Comparison of ENCODE assay signal across 8 cellular contexts in the genomic region with DNA sequence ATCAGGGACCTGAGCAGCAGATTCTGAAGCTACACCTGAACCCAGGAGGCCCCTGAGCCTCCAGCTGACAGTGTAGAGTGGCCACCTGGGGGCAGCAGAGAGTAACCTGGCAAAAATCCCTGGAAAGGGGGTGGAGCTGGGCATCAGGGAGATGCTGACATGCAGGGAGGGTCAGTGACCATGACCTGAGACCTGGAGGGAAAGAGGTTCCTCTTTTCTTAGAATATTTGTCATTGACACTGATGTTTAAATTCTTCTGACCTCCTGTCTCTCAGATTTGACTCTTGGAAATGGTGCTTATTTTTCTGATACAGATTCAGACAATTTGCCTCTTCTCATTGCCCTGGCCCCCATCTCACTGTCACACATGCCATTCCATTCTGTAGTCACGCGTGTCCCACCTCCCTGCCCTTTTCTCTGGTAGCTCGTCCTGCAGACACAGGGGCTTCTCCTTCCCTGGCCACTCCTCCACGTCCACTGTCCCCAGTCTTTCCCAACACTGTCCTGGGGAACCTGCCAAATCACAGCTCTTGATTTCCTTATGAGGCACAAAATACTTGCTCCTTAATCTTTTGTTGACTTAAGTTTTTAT.
DNase-seq lines count a peak whose midpoint lies in the region; ATAC-seq, FAIRE-seq and TF ChIP-seq lines count a peak whose summit lies in the region.

No MANE protein-coding gene starts in this region.

- peak; percentile 90 for TF ChIP-seq CTCF in HFF-Myc (IDR thresholded peaks at IDR 0.05; ENCODE audit: low read depth, low read length, missing control alignments)
- peak; percentile 85 for TF ChIP-seq CTCF in brain microvascular endothelial cell (IDR thresholded peaks at IDR 0.05; ENCODE audit: low read depth, low read length, missing control alignments)
- peak; percentile 74 for TF ChIP-seq CTCF in HepG2 (CRISPR knock-in tag; IDR thresholded peaks at IDR 0.05)

- TF ChIP-seq EP300 in HepG2 (IDR thresholded peaks at IDR 0.05; ENCODE audit: low read depth in 2 of 2, low read length in 2 of 2) (no peak), HepG2 (CRISPR knock-in tag; IDR thresholded peaks at IDR 0.05; ENCODE audit: borderline replicate concordance) (no peak)

- no peaks in the 10 kb centered on the region for H3K4me1 ChIP-seq in HepG2 (ENCODE audit: insufficient read depth, low read length)

- no TSS peak for BruUV-seq in HepG2 (replicated peaks; lab: Mats Ljungman, UMichigan)

- in situ Hi-C loops in brain microvascular endothelial cell (cut with HindIII; ENCODE audit: low pct_ligation_motif_present, low sequenced_read_pairs) (no loop called here), HepG2 (cut with HindIII; ENCODE audit: extremely low pct_ligation_motif_present, low pct_unique_long_range_greater_than_20kb) (no loop called here)

- no peak for TF ChIP-seq RAD21 in HepG2 (CRISPR knock-in tag; IDR thresholded peaks at IDR 0.05)

- no peak overlapping the region for H2AFZ ChIP-seq in HepG2 (ENCODE audit: low read length)

- H3K36me3 ChIP-seq in brain microvascular endothelial cell (replicated peaks) (no peaks in the 10 kb centered on the region), HepG2 (replicated peaks in 1 of 2; ENCODE audit: control insufficient read depth in 1 of 2, insufficient read depth in 2 of 2, low read length in 2 of 2) (no peaks in the 10 kb centered on the region)

- TF ChIP-seq POLR2A in HepG2 (IDR thresholded peaks at IDR 0.05; ENCODE audit: insufficient read depth in 1 of 2, low read depth in 2 of 2, low read length in 2 of 2) = no peak

- H3K4me2 ChIP-seq in HepG2 (ENCODE audit: low read depth, low read length) = no peak overlapping the region

- intact Hi-C loops in HepG2 (cut with micrococcal nuclease; ENCODE audit: unreplicated experiment) = no loop called here

- H3K9ac ChIP-seq in HepG2 (ENCODE audit: insufficient read depth, low read depth, low read length) = no peak overlapping the region

- H3K27ac ChIP-seq in brain microvascular endothelial cell (no peak overlapping the region), HepG2 (ENCODE audit: extremely low read length, insufficient read depth, low read length) (no peak overlapping the region)

- H3K27ac Mint-ChIP-seq in T-helper 17 cell = peak overlapping the region; percentile 59

- ATAC-seq in T-helper 17 cell (peak; percentile 56), HepG2 (peak; percentile 90), HG02852 (IDR thresholded peaks at IDR 0.05; ENCODE audit: unreplicated experiment) (no peak)

- H3K4me3 Mint-ChIP-seq in T-helper 17 cell = no peak overlapping the region

- H3K27me3 ChIP-seq in brain microvascular endothelial cell (replicated peaks) (peaks cover 43% of the 10 kb centered on the region), HepG2 (ENCODE audit: control insufficient read depth in 1 of 2, insufficient read depth in 2 of 2, low read length in 2 of 2) (peaks cover 1 to 11% of the 10 kb centered on the region in 2 experiments; a peak in 3 of 5 replicates)

- peaks cover 8% of the 10 kb centered on the region for H3K4me1 Mint-ChIP-seq in T-helper 17 cell

- H3K9me3 ChIP-seq in T-helper 17 cell (ENCODE audit: control insufficient read depth, low read length, poor library complexity, severe bottlenecking) (no peaks in the 10 kb centered on the region), HepG2 (ENCODE audit: low read length) (no peaks in the 10 kb centered on the region)

- no peaks in the 10 kb centered on the region for H3K36me3 Mint-ChIP-seq in T-helper 17 cell (ENCODE audit: low read depth)

- POLR2A ChIA-PET in HepG2 (lab: Yijun Ruan, JAX) = no interaction called here

- 3% methylated on average over 4 of the region's 4 CpGs for WGBS in HepG2 (ENCODE audit: low lambda C conversion rate)

- peak; percentile 68 for FAIRE-seq in HepG2 (lab: Jason Lieb, UNC)

- DNase-seq in COR-L47 (lab: John Stamatoyannopoulos, UW) (peak; percentile 37), HFF-Myc (ENCODE audit: extremely low read depth, low read depth) (no peak), T-helper 17 cell (peak in 1 of 3 donors; percentile 27), brain microvascular endothelial cell (peak; percentile 22), HepG2 (ENCODE audit: low spot score) (peak; percentile 30), NCI-H1436 treated with DMSO at 0.1 percent for 48 hours (lab: John Stamatoyannopoulos, UW) (no peak)
- peak; percentile 13 for DNase-seq in stimulated activated naive CD4-positive, alpha-beta T cell treated with Interleukin-2 at 50 U/mL for 16 hours (lab: John Stamatoyannopoulos, UW)

- H4K20me1 ChIP-seq in HepG2 (ENCODE audit: insufficient read depth, low read length) = no peaks in the 10 kb centered on the region

- CTCF ChIA-PET in HepG2 (lab: Yijun Ruan, JAX; ENCODE audit: low intra/inter-chr PET ratio, low total read pairs) = interaction anchor here (1.3 kb wide), 1 partner anchor 114 kb away, joined by 3 read pairs; no protein-coding TSS in a partner anchor

- no peaks in the 10 kb centered on the region for H3K79me2 ChIP-seq in HepG2 (ENCODE audit: insufficient read depth, low read length)

- no peak overlapping the region for H3K4me3 ChIP-seq in HFF-Myc (replicated peaks; ENCODE audit: low read depth, low read length)
- no peak overlapping the region for H3K4me3 ChIP-seq in brain microvascular endothelial cell (ENCODE audit: low read depth, low read length)
- no peak overlapping the region for H3K4me3 ChIP-seq in HepG2 (replicated peaks in 1 of 3; ENCODE audit: insufficient read depth in 1 of 3, low read depth in 2 of 3, low read length in 3 of 3)

- H3K27me3 Mint-ChIP-seq in T-helper 17 cell = peaks cover 60% of the 10 kb centered on the region

TF ChIP-seq in HepG2, 621 proteins besides CTCF, POLR2A, EP300 and RAD21 (continues in another document):
- TF ChIP-seq YY1 (IDR thresholded peaks at IDR 0.05; ENCODE audit: insufficient read depth, insufficient replicate concordance, low read depth, low read length) (no peak), NFE2 (CRISPR knock-in tag; IDR thresholded peaks at IDR 0.05) (no peak), ZNF12 (CRISPR knock-in tag; IDR thresholded peaks at IDR 0.05) (no peak), STAG1 (CRISPR knock-in tag; IDR thresholded peaks at IDR 0.05) (peak; percentile 20; the same call in 1 of the 2 replicates), ZNF703 (CRISPR knock-in tag; IDR thresholded peaks at IDR 0.05; ENCODE audit: borderline replicate concordance) (no peak), TBP (CRISPR knock-in tag; IDR thresholded peaks at IDR 0.05) (no peak), ZNF44 (CRISPR knock-in tag; IDR thresholded peaks at IDR 0.05) (no peak), CHCHD3 (CRISPR knock-in tag; IDR thresholded peaks at IDR 0.05) (no peak), NR2F1 (CRISPR knock-in tag; IDR thresholded peaks at IDR 0.05) (peak in 1 of 2 experiments; percentile 33; a peak in 1 of 4 replicates), NR2F6 (IDR thresholded peaks at IDR 0.05) (peak; percentile 63; the same call in 1 of the 2 replicates), NR2F6 (CRISPR knock-in tag; IDR thresholded peaks at IDR 0.05) (peak; percentile 57; the same call in 1 of the 2 replicates), SP4 (CRISPR knock-in tag; IDR thresholded peaks at IDR 0.05) (no peak), ZNF792 (CRISPR knock-in tag; IDR thresholded peaks at IDR 0.05) (no peak), SP5 (CRISPR knock-in tag; IDR thresholded peaks at IDR 0.05; ENCODE audit: borderline replicate concordance, low read depth) (peak; percentile 27; the same call in 1 of the 2 replicates), REXO4 (CRISPR knock-in tag; IDR thresholded peaks at IDR 0.05; ENCODE audit: borderline replicate concordance) (no peak), SRSF4 (IDR thresholded peaks at IDR 0.05; ENCODE audit: low read depth, low read length, poor library complexity, severe bottlenecking) (no peak), BCL6 (CRISPR knock-in tag; IDR thresholded peaks at IDR 0.05) (0 out of 2 replicates have a peak, but pooled peaks have one; percentile 18), RXRB (CRISPR knock-in tag; IDR thresholded peaks at IDR 0.05; ENCODE audit: borderline replicate concordance) (0 out of 2 replicates have a peak, but pooled peaks have one; percentile 30), ZNF232 (CRISPR knock-in tag; IDR thresholded peaks at IDR 0.05; ENCODE audit: borderline replicate concordance) (no peak)
- TF ChIP-seq, protein P1, sequence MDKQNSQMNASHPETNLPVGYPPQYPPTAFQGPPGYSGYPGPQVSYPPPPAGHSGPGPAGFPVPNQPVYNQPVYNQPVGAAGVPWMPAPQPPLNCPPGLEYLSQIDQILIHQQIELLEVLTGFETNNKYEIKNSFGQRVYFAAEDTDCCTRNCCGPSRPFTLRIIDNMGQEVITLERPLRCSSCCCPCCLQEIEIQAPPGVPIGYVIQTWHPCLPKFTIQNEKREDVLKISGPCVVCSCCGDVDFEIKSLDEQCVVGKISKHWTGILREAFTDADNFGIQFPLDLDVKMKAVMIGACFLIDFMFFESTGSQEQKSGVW (CRISPR knock-in tag; IDR thresholded peaks at IDR 0.05; ENCODE audit: borderline replicate concordance) = no peak
- TF ChIP-seq, protein P2, sequence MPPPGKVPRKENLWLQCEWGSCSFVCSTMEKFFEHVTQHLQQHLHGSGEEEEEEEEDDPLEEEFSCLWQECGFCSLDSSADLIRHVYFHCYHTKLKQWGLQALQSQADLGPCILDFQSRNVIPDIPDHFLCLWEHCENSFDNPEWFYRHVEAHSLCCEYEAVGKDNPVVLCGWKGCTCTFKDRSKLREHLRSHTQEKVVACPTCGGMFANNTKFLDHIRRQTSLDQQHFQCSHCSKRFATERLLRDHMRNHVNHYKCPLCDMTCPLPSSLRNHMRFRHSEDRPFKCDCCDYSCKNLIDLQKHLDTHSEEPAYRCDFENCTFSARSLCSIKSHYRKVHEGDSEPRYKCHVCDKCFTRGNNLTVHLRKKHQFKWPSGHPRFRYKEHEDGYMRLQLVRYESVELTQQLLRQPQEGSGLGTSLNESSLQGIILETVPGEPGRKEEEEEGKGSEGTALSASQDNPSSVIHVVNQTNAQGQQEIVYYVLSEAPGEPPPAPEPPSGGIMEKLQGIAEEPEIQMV (CRISPR knock-in tag; IDR thresholded peaks at IDR 0.05; ENCODE audit: low read depth) = no peak
- TF ChIP-seq, protein P3, sequence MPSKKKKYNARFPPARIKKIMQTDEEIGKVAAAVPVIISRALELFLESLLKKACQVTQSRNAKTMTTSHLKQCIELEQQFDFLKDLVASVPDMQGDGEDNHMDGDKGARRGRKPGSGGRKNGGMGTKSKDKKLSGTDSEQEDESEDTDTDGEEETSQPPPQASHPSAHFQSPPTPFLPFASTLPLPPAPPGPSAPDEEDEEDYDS (CRISPR knock-in tag; IDR thresholded peaks at IDR 0.05) = no peak
- TF ChIP-seq, protein P4, sequence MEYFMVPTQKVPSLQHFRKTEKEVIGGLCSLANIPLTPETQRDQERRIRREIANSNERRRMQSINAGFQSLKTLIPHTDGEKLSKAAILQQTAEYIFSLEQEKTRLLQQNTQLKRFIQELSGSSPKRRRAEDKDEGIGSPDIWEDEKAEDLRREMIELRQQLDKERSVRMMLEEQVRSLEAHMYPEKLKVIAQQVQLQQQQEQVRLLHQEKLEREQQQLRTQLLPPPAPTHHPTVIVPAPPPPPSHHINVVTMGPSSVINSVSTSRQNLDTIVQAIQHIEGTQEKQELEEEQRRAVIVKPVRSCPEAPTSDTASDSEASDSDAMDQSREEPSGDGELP (IDR thresholded peaks at IDR 0.05; ENCODE audit: borderline replicate concordance, low read depth) = peak; percentile 68

Comparison
In these comparisons a context has a peak if more than half of its experiments do, and no peak if none do; other contexts are left out.
1. DNase-seq: peak in COR-L47 (single experiment), brain microvascular endothelial cell (single experiment), HepG2 (single experiment) and stimulated activated naive CD4-positive, alpha-beta T cell treated with Interleukin-2 at 50 U/mL for 16 hours (single experiment); none in HFF-Myc (single experiment) and NCI-H1436 treated with DMSO at 0.1 percent for 48 hours (single experiment).
2. Peak in every context shown above with its lines, with median percentiles within 50 percentile points of each other: CTCF ChIP-seq.